ENCODE assay signal across 10 cellular contexts in the genomic region with DNA sequence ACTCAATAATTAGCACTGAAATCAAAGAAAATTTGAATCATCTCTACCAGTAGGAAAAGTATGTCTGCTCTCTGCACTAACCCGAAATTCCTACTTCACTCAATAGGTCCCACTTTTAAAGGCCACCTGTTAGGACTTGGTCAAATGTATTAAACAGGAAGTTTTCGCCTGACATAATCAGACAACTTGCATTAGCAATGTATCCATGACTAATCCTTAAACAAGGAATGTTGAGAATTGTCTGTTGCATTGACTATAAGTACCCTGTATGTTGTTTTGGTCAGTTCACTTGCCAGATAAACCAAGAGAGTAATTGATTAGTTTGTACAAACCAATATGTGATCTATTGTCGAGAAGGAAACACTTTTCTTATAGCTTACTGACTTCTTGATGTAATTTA.
"Had no signal": no experiment of that assay in that cellular context is flagged by ENCODE, and none has a peak within 500 bp of the region (broad histone marks: within the 10 kb centered on the region; RNA-seq: fewer than 3 reads in every experiment).

No MANE protein-coding gene starts in this region.

- FAIRE-seq: HTR-8/SVneo, K562 had no signal

- H3K4me1 ChIP-seq: HAP-1 had no signal

- DNase-seq: GM23248, GOT3, H7, HFFc6, IMR-90, KG1 had no signal

- ATAC-seq: HCT116, K562 had no signal

- H3K27ac ChIP-seq: GM23248 had no signal

- H3K4me3 ChIP-seq: GM23248, HAP-1, K562 had no signal

- H3K36me3 ChIP-seq: HAP-1 had no signal

- H3K9ac ChIP-seq: GM23248 had no signal

- H3K9me3 ChIP-seq: HAP-1 had no signal
